ENCODE assay signal across 28 cellular contexts in the genomic region with DNA sequence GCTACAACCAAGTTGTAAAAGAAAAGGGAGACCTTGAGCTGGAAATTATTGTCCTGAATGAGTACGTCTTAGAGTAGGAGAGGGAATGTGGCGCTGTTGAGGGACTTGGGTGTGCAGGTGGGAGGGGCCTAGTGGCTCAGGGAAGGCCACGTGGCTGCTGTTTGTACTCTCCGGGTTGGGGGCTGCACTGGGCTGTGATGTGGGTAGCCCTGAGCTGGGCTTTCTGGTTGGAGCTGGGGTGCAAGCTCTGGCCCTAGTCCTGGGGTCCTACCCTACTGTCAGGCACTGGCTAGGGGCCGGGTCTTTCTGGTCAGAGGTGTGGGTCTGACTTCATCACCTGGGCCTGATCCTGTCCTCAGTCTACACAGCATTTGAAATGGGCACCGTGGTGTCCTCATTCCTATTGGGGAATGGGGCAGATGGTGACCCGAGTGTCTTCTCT.
"Had no signal": no experiment of that assay in that cellular context is flagged by ENCODE, and none has a peak within 500 bp of the region (broad histone marks: within the 10 kb centered on the region; RNA-seq: fewer than 3 reads in every experiment).

No MANE protein-coding gene starts in this region.

- DNase-seq: colonic mucosa; effector memory CD4-positive, alpha-beta T cell; erythroblast; esophagus squamous epithelium; hypothalamus; naive B cell; occipital lobe; stimulated activated CD4-positive, alpha-beta T cell treated with anti-CD3 and anti-CD28 coated beads, Interleukin-12 subunit alpha, Interleukin-12 subunit beta, amount 100 ng/mL, for 4 hours; stimulated activated CD4-positive, alpha-beta T cell treated with anti-CD3 and anti-CD28 coated beads, Interleukin-1b, Interleukin-23, amount 100 ng/mL, for 48 hours; stimulated activated CD4-positive, alpha-beta T cell treated with anti-CD3 and anti-CD28 coated beads, Interleukin-4, amount 100 ng/mL, for 1 hour; stimulated activated CD8-positive, alpha-beta memory T cell treated with anti-CD3 and anti-CD28 coated beads, Interleukin-4, amount 100 ng/mL, for 48 hours; stimulated activated naive CD4-positive, alpha-beta T cell treated with Interleukin-2 at 50 U/mL for 16 hours; stomach; thyroid gland; trophoblast cell had no signal

- H3K27me3 ChIP-seq: colonic mucosa, esophagus squamous epithelium, right atrium auricular region, stomach, thyroid gland had no signal

- H3K9me3 ChIP-seq: colonic mucosa, esophagus squamous epithelium, prostate gland, right atrium auricular region, stomach, thyroid gland had no signal

- H3K9ac ChIP-seq: parathyroid adenoma had no signal

- H3K4me2 ChIP-seq: smooth muscle cell had no signal

- H3K27ac ChIP-seq: colonic mucosa, esophagus squamous epithelium, parathyroid adenoma, prostate gland, right atrium auricular region, stomach, thyroid gland had no signal

- H2AFZ ChIP-seq: parathyroid adenoma had no signal

- H3K4me1 Mint-ChIP-seq: memory B cell, naive B cell had no signal

- ATAC-seq: left lobe of liver, sciatic nerve had no signal

- H3K9me3 Mint-ChIP-seq: dendritic cell treated with granulocyte-macrophage colony-stimulating factor and Interleukin-4, amounts not matched to agents 40 ng/mL and 50 ng/mL, for 4 days; memory B cell; naive B cell; natural killer cell treated with Interleukin-12 subunit alpha and Interleukin-12 subunit beta and Interleukin-15 and Interleukin-18, amount 100 ng/mL, for 72 hours had no signal

- H3K27ac Mint-ChIP-seq: natural killer cell treated with Interleukin-12 subunit alpha and Interleukin-12 subunit beta and Interleukin-15 and Interleukin-18, amount 100 ng/mL, for 72 hours had no signal

- H3K27me3 Mint-ChIP-seq: dendritic cell treated with granulocyte-macrophage colony-stimulating factor and Interleukin-4, amounts not matched to agents 40 ng/mL and 50 ng/mL, for 4 days; memory B cell; naive B cell; natural killer cell treated with Interleukin-12 subunit alpha and Interleukin-12 subunit beta and Interleukin-15 and Interleukin-18, amount 100 ng/mL, for 72 hours had no signal

- FAIRE-seq: endometrium, frontal cortex, keratinocyte had no signal

- H3K4me1 ChIP-seq: colonic mucosa, esophagus squamous epithelium, parathyroid adenoma, prostate gland, right atrium auricular region, stomach, thyroid gland had no signal

- H3K79me2 ChIP-seq: parathyroid adenoma had no signal

- H3K4me3 Mint-ChIP-seq: dendritic cell treated with granulocyte-macrophage colony-stimulating factor and Interleukin-4, amounts not matched to agents 40 ng/mL and 50 ng/mL, for 4 days; memory B cell; natural killer cell treated with Interleukin-12 subunit alpha and Interleukin-12 subunit beta and Interleukin-15 and Interleukin-18, amount 100 ng/mL, for 72 hours had no signal

- H3K4me3 ChIP-seq: colonic mucosa, esophagus squamous epithelium, lung, prostate gland, right atrium auricular region, smooth muscle cell, stomach, thyroid gland had no signal

- H3K36me3 ChIP-seq: colonic mucosa, prostate gland had no signal
